ENCODE assay signal across 1 cellular context in genomic region chr5:172326901-172327300, GRCh38.
TF ChIP-seq lines count a peak whose summit lies in the region.

No MANE protein-coding gene starts in this region.

TF ChIP-seq in K562, 482 proteins besides CTCF, POLR2A, EP300 and RAD21:
- 0 out of 2 replicates have a peak, but pooled peaks have one; percentile 16 for TF ChIP-seq ZKSCAN1 (IDR thresholded peaks at IDR 0.05; ENCODE audit: low read depth, low read length)
